In genomic region chr3:178131801-178132200, GRCh38 we compare ENCODE assay signal across 29 cellular contexts.
DNase-seq lines count a peak whose midpoint lies in the region; ATAC-seq, FAIRE-seq and TF ChIP-seq lines count a peak whose summit lies in the region.
"Had no signal": no experiment of that assay in that cellular context is flagged by ENCODE, and none has a peak within 500 bp of the region (broad histone marks: within the 10 kb centered on the region; RNA-seq: fewer than 3 reads in every experiment).

No MANE protein-coding gene starts in this region.

- DNase-seq in AG10803 (ENCODE audit: low read depth): peak; percentile 60
- peak; percentile 6 for DNase-seq in OCI-M1 (lab: John Stamatoyannopoulos, UW)
- DNase-seq in bronchial epithelial cell (ENCODE audit: low read depth): peak; percentile 39
- no peak for DNase-seq in WTC11 (ENCODE audit: low spot score)
- DNase-seq in NCI-H226: no peak
- DNase-seq: activated CD4-positive, CD25-positive, alpha-beta regulatory T cell; activated naive CD4-positive, alpha-beta T cell treated with anti-CD3 and anti-CD28 coated beads, Interleukin-2, amount 10 ng/mL, durations not matched to agents 7 days and 5 days; activated T-cell treated with anti-CD3 and anti-CD28 coated beads, Interleukin-2, amount 50 U/mL, for 72 hours; C1 segment of cervical spinal cord; Caco-2; DMS79; HFFc6; Kasumi-1; NCI-H1048; NCI-H1694 treated with DMSO at 0.1 percent for 48 hours; NCI-H69; Peyer's patch; right lobe of liver; stimulated activated CD4-positive, alpha-beta T cell treated with anti-CD3 and anti-CD28 coated beads, Interleukin-12 subunit alpha, Interleukin-12 subunit beta, amount 100 ng/mL, for 4 hours; stimulated activated CD4-positive, alpha-beta T cell treated with anti-CD3 and anti-CD28 coated beads, Interleukin-4, amount 100 ng/mL, for 1 hour; substantia nigra; T1000 had no signal

- no peaks in the 10 kb centered on the region for H3K36me3 ChIP-seq in bronchial epithelial cell (ENCODE audit: control insufficient read depth, insufficient read depth, low read length)
- no peaks in the 10 kb centered on the region for H3K36me3 ChIP-seq in gastroesophageal sphincter
- H3K36me3 ChIP-seq: Peyer's patch, right lobe of liver had no signal

- POLR2A ChIA-PET in WTC11 (lab: Charles Lee): no interaction called here

- H3K27ac ChIP-seq in gastroesophageal sphincter: peak overlapping the region in 1 of 4 donors; percentile 0
- H3K27ac ChIP-seq: A549, Peyer's patch, right lobe of liver had no signal

- H3K9me3 Mint-ChIP-seq in WTC11: peaks cover 31% of the 10 kb centered on the region
- H3K9me3 Mint-ChIP-seq: activated naive CD4-positive, alpha-beta T cell treated with anti-CD3 and anti-CD28 coated beads, Interleukin-2, amount 10 ng/mL, durations not matched to agents 7 days and 5 days; HFFc6; type B pancreatic cell had no signal

- TF ChIP-seq CTCF in AG10803 (conservative IDR thresholded peaks at IDR 0.05; ENCODE audit: low read length) (no peak), bronchial epithelial cell (IDR thresholded peaks at IDR 0.05; ENCODE audit: insufficient read depth, low read length, severe bottlenecking) (no peak), gastroesophageal sphincter (IDR thresholded peaks at IDR 0.05) (no peak), WTC11 (IDR thresholded peaks at IDR 0.05) (no peak)

- no peaks in the 10 kb centered on the region for H3K27me3 Mint-ChIP-seq in WTC11 (ENCODE audit: low read depth)
- H3K27me3 Mint-ChIP-seq: activated naive CD4-positive, alpha-beta T cell treated with anti-CD3 and anti-CD28 coated beads, Interleukin-2, amount 10 ng/mL, durations not matched to agents 7 days and 5 days; type B pancreatic cell had no signal

- H3K4me3 Mint-ChIP-seq in WTC11: no peak overlapping the region
- H3K4me3 Mint-ChIP-seq: activated naive CD4-positive, alpha-beta T cell treated with anti-CD3 and anti-CD28 coated beads, Interleukin-2, amount 10 ng/mL, durations not matched to agents 7 days and 5 days; activated T-cell treated with anti-CD3 and anti-CD28 coated beads, Interleukin-2, amount 50 U/mL, for 72 hours; GM23338; HFFc6; type B pancreatic cell had no signal

- H3K27ac Mint-ChIP-seq in WTC11: no peak overlapping the region
- H3K27ac Mint-ChIP-seq: activated naive CD4-positive, alpha-beta T cell treated with anti-CD3 and anti-CD28 coated beads, Interleukin-2, amount 10 ng/mL, durations not matched to agents 7 days and 5 days; activated T-cell treated with anti-CD3 and anti-CD28 coated beads, Interleukin-2, amount 50 U/mL, for 72 hours; GM23338; HFFc6; type B pancreatic cell had no signal

- H3K4me1 Mint-ChIP-seq in WTC11: no peaks in the 10 kb centered on the region
- H3K4me1 Mint-ChIP-seq: activated naive CD4-positive, alpha-beta T cell treated with anti-CD3 and anti-CD28 coated beads, Interleukin-2, amount 10 ng/mL, durations not matched to agents 7 days and 5 days; GM23338 had no signal

- peaks cover 15% of the 10 kb centered on the region for H3K36me3 Mint-ChIP-seq in WTC11
- H3K36me3 Mint-ChIP-seq: activated naive CD4-positive, alpha-beta T cell treated with anti-CD3 and anti-CD28 coated beads, Interleukin-2, amount 10 ng/mL, durations not matched to agents 7 days and 5 days; type B pancreatic cell had no signal

- H3K4me1 ChIP-seq in gastroesophageal sphincter: peaks cover 0 to 16% (median 8%) of the 10 kb centered on the region in 3 donors
- H3K4me1 ChIP-seq: A549, Caco-2, Peyer's patch, right lobe of liver had no signal

- no peak overlapping the region for H3K4me3 ChIP-seq in AG10803 (ENCODE audit: low read length)
- H3K4me3 ChIP-seq in bronchial epithelial cell (ENCODE audit: low read depth, low read length): no peak overlapping the region
- H3K4me3 ChIP-seq in gastroesophageal sphincter: no peak overlapping the region
- H3K4me3 ChIP-seq: A549, GM23338, Peyer's patch, right lobe of liver had no signal

- 13 to 20% methylated on average over 2 of the region's 2 CpGs for WGBS in gastroesophageal sphincter (ENCODE audit: low coverage in 1 of 2), 2 donors

- H3K9me3 ChIP-seq in gastroesophageal sphincter: no peaks in the 10 kb centered on the region
- H3K9me3 ChIP-seq: A549, Caco-2, Peyer's patch, right lobe of liver had no signal

- H3K27me3 ChIP-seq in bronchial epithelial cell (ENCODE audit: control insufficient read depth, insufficient read depth, low read length): no peaks in the 10 kb centered on the region
- no peaks in the 10 kb centered on the region for H3K27me3 ChIP-seq in gastroesophageal sphincter
- H3K27me3 ChIP-seq: Peyer's patch, right lobe of liver had no signal

- ATAC-seq in gastroesophageal sphincter (peak; percentile 53), WTC11 (no peak), HG03108 (IDR thresholded peaks at IDR 0.05; ENCODE audit: unreplicated experiment) (no peak), GM21390 (IDR thresholded peaks at IDR 0.05; ENCODE audit: unreplicated experiment) (no peak)
- ATAC-seq: A549; activated T-cell treated with anti-CD3 and anti-CD28 coated beads, Interleukin-2, amount 50 U/mL, for 72 hours; GM23338; right lobe of liver had no signal

- CTCF ChIA-PET in WTC11 (lab: Charles Lee): no interaction called here

- no peak for FAIRE-seq in bronchial epithelial cell (lab: Jason Lieb, UNC)
- FAIRE-seq: A549, endothelial cell of umbilical vein had no signal

- TF ChIP-seq POLR2A in gastroesophageal sphincter (IDR thresholded peaks at IDR 0.05): no peak

- no peak for TF ChIP-seq EP300 in gastroesophageal sphincter (IDR thresholded peaks at IDR 0.05)

TF ChIP-seq in WTC11, 78 proteins besides CTCF, POLR2A, EP300 and RAD21:
- TF ChIP-seq CREB1 (CRISPR knock-in tag; IDR thresholded peaks at IDR 0.05): no peak
- TF ChIP-seq HMGXB4 (CRISPR knock-in tag; IDR thresholded peaks at IDR 0.05): no peak
- TF ChIP-seq EMX1 (CRISPR knock-in tag; IDR thresholded peaks at IDR 0.05): no peak
- TF ChIP-seq CDX4 (CRISPR knock-in tag; IDR thresholded peaks at IDR 0.05; ENCODE audit: borderline replicate concordance): no peak
- TF ChIP-seq, protein P1, sequence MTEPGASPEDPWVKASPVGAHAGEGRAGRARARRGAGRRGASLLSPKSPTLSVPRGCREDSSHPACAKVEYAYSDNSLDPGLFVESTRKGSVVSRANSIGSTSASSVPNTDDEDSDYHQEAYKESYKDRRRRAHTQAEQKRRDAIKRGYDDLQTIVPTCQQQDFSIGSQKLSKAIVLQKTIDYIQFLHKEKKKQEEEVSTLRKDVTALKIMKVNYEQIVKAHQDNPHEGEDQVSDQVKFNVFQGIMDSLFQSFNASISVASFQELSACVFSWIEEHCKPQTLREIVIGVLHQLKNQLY (CRISPR knock-in tag; IDR thresholded peaks at IDR 0.05): no peak
- no peak for TF ChIP-seq NR2C2 (CRISPR knock-in tag; IDR thresholded peaks at IDR 0.05)
- no peak for TF ChIP-seq ESRRA (CRISPR knock-in tag; IDR thresholded peaks at IDR 0.05; ENCODE audit: borderline replicate concordance)
- TF ChIP-seq GABPB1 (CRISPR knock-in tag; IDR thresholded peaks at IDR 0.05): no peak
- TF ChIP-seq JAZF1 (CRISPR knock-in tag; IDR thresholded peaks at IDR 0.05): no peak
- TF ChIP-seq NFE2L1 (CRISPR knock-in tag; IDR thresholded peaks at IDR 0.05): no peak
- TF ChIP-seq, protein P2, sequence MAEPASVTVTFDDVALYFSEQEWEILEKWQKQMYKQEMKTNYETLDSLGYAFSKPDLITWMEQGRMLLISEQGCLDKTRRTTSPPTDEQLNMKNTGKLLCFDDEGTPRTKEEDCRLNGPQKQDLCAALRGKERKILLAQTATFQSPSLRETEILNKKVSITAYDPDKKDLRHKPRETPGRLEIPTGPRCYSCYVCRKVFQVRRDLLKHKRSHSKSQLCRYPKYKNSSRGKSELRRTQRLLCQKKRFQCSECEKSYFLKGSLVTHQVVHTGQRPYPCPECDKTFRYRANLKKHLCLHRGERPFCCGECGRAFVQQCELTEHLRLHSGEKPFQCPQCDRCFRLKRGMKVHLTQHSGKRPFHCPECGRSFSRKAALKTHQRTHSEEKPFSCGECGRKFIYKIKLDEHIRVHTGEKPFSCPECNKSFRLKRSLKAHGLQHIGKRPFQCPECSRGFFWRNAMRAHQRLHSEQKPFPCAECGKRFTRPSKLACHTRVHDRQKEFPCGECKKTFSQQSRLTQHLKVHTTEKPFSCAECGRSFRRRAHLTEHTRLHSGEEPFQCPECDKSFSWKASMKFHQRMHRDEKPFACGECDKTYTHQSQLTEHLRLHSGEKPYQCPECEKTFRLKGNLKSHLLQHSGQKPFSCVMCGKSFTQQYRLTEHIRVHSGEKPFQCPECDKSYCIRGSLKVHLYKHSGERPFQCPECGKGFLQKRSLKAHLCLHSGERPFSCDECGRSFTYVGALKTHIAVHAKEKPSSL (CRISPR knock-in tag; conservative IDR thresholded peaks at IDR 0.05): no peak
- TF ChIP-seq MAX (CRISPR knock-in tag; IDR thresholded peaks at IDR 0.05): no peak
TF ChIP-seq in WTC11: peak in this region for 0.

Comparison
In these comparisons a context has a peak if more than half of its experiments do, and no peak if none do; other contexts are left out.
1. DNase-seq: peak in AG10803 (single experiment), OCI-M1 (single experiment) and bronchial epithelial cell (single experiment); none in WTC11 (single experiment) and NCI-H226 (single experiment).